8 cellular contexts compared by ENCODE assay signal in genomic region chr19:5225486-5226345, GRCh38.
DNase-seq lines count a peak whose midpoint lies in the region; ATAC-seq and TF ChIP-seq lines count a peak whose summit lies in the region.

No MANE protein-coding gene starts in this region.

- H3K4me3 ChIP-seq in DOHH2 (ENCODE audit: low read length) (no peak overlapping the region), neural cell (ENCODE audit: low read length) (no peak overlapping the region)

- POLR2A ChIA-PET in MCF 10A (lab: Yijun Ruan, JAX) = no interaction called here

- H4K20me1 ChIP-seq in DOHH2 (ENCODE audit: control insufficient read depth, insufficient read depth, low read depth, low read length) = no peaks in the 10 kb centered on the region
- no peaks in the 10 kb centered on the region for H4K20me1 ChIP-seq in neural cell (ENCODE audit: insufficient read depth)

- H3K79me2 ChIP-seq in DOHH2 (ENCODE audit: control insufficient read depth, low read length) (no peaks in the 10 kb centered on the region), neural cell (replicated peaks; ENCODE audit: insufficient read depth, low read length) (no peaks in the 10 kb centered on the region)

- peak; percentile 50 for TF ChIP-seq RAD21 in Ishikawa (IDR thresholded peaks at IDR 0.05; ENCODE audit: low read depth)
- peak; percentile 16 for TF ChIP-seq RAD21 in neural cell (conservative IDR thresholded peaks at IDR 0.05)

- H3K4me1 ChIP-seq in DOHH2 (ENCODE audit: control insufficient read depth, low read length) = no peaks in the 10 kb centered on the region

- intact Hi-C loops in MCF 10A (cut with micrococcal nuclease) = no loop called here

- no peaks in the 10 kb centered on the region for H3K9me3 Mint-ChIP-seq in MCF 10A (ENCODE audit: unreplicated experiment)

- no peaks in the 10 kb centered on the region for H3K9me2 ChIP-seq in DOHH2 (replicated peaks; ENCODE audit: control insufficient read depth, low read length)
- H3K9me2 ChIP-seq in neural cell (ENCODE audit: insufficient read depth, low read length) = no peaks in the 10 kb centered on the region

- H3K27me3 Mint-ChIP-seq in MCF 10A (ENCODE audit: insufficient read depth, unreplicated experiment) = no peaks in the 10 kb centered on the region

- no peak overlapping the region for H3K9ac ChIP-seq in neural cell (ENCODE audit: low read length)

- H3K27ac ChIP-seq in DOHH2 (ENCODE audit: low read depth, low read length) (no peak overlapping the region), neural cell (ENCODE audit: low read length) (no peak overlapping the region)

- no TSS peak for BruUV-seq in MCF 10A (replicated peaks; lab: Mats Ljungman, UMichigan)

- DNase-seq in MCF 10A (ENCODE audit: unreplicated experiment) (no peak), ecto neural progenitor cell (ENCODE audit: low spot score) (no peak), NCI-H774 (lab: John Stamatoyannopoulos, UW) (no peak)

- H3K9me3 ChIP-seq in DOHH2 (ENCODE audit: control insufficient read depth, insufficient read depth, low read length) (no peaks in the 10 kb centered on the region), neural cell (ENCODE audit: low read length) (no peaks in the 10 kb centered on the region)

- TF ChIP-seq EP300 in Ishikawa (IDR thresholded peaks at IDR 0.05; ENCODE audit: borderline replicate concordance) = no peak
- TF ChIP-seq EP300 in neural cell (conservative IDR thresholded peaks at IDR 0.05; ENCODE audit: poor library complexity, severe bottlenecking) = no peak

- H3K27me3 ChIP-seq in DOHH2 (ENCODE audit: control insufficient read depth, low read length) = no peaks in the 10 kb centered on the region
- H3K27me3 ChIP-seq in neural cell (ENCODE audit: insufficient read depth, low read depth, low read length) = no peaks in the 10 kb centered on the region

- no peaks in the 10 kb centered on the region for H3K36me3 ChIP-seq in DOHH2 (ENCODE audit: control insufficient read depth, low read length)
- H3K36me3 ChIP-seq in neural cell (ENCODE audit: insufficient read depth, low read length) = peaks cover 4% of the 10 kb centered on the region

- peaks cover 4% of the 10 kb centered on the region for H3K36me3 Mint-ChIP-seq in MCF 10A (ENCODE audit: insufficient read depth, unreplicated experiment)

- CTCF ChIA-PET in MCF 10A (lab: Yijun Ruan, JAX) = interaction anchor here (0.6 to 0.8 kb wide), 4 partner anchors 8 to 298 kb away, joined by 3 to 4 read pairs (median 4); no protein-coding TSS in a partner anchor

- H3K4me2 ChIP-seq in DOHH2 (ENCODE audit: low read length) (no peak overlapping the region), neural cell (ENCODE audit: low read length) (no peak overlapping the region)

- H3K4me1 Mint-ChIP-seq in MCF 10A (ENCODE audit: insufficient read depth, unreplicated experiment) = no peaks in the 10 kb centered on the region

- no peak overlapping the region for H3K27ac Mint-ChIP-seq in MCF 10A (ENCODE audit: low read depth, unreplicated experiment)

- H2AFZ ChIP-seq in neural cell (ENCODE audit: low read depth, low read length) = no peak overlapping the region

- no peaks in the 10 kb centered on the region for H3F3A ChIP-seq in DOHH2 (ENCODE audit: control insufficient read depth, insufficient read depth)
- no peaks in the 10 kb centered on the region for H3F3A ChIP-seq in neural cell (ENCODE audit: insufficient read depth, low read length, poor library complexity, severe bottlenecking)

- H3K4me3 Mint-ChIP-seq in MCF 10A (ENCODE audit: unreplicated experiment) = no peak overlapping the region

- ATAC-seq in HG02763 (IDR thresholded peaks at IDR 0.05; ENCODE audit: unreplicated experiment) (no peak), GM21515 (IDR thresholded peaks at IDR 0.05; ENCODE audit: unreplicated experiment) (no peak)

- TF ChIP-seq CTCF in DOHH2 (IDR thresholded peaks at IDR 0.05; ENCODE audit: low read depth, low read length, poor library complexity, severe bottlenecking) (peak; percentile 70), MCF 10A (IDR thresholded peaks at IDR 0.05; ENCODE audit: unreplicated experiment) (peak; percentile 16), neural cell (IDR thresholded peaks at IDR 0.05; ENCODE audit: poor library complexity, severe bottlenecking) (peak; percentile 43)

TF ChIP-seq in Ishikawa, 13 proteins besides CTCF, POLR2A, EP300 and RAD21:
- TF ChIP-seq REST (IDR thresholded peaks at IDR 0.05; ENCODE audit: low read depth) (no peak), FOXM1 (IDR thresholded peaks at IDR 0.05; ENCODE audit: borderline replicate concordance, low read depth) (no peak), TAF1 (IDR thresholded peaks at IDR 0.05; ENCODE audit: low read depth) (no peak), CREB1 (IDR thresholded peaks at IDR 0.05; ENCODE audit: low read depth) (no peak), CEBPB (IDR thresholded peaks at IDR 0.05) (no peak)

TF ChIP-seq in neural cell, 6 proteins besides CTCF, POLR2A, EP300 and RAD21:
- peak; percentile 46 for TF ChIP-seq SMC3 (conservative IDR thresholded peaks at IDR 0.05; ENCODE audit: poor library complexity)
- no peak for TF ChIP-seq REST (IDR thresholded peaks at IDR 0.05; ENCODE audit: borderline replicate concordance)
TF ChIP-seq in neural cell: peak in this region for 1.

Comparison
In these comparisons a context has a peak if more than half of its experiments do, and no peak if none do; other contexts are left out.
1. CTCF ChIP-seq: peak in every context shown above with its lines; median percentile 70 in DOHH2; 43 in neural cell; 16 in MCF 10A.